In the genomic region with DNA sequence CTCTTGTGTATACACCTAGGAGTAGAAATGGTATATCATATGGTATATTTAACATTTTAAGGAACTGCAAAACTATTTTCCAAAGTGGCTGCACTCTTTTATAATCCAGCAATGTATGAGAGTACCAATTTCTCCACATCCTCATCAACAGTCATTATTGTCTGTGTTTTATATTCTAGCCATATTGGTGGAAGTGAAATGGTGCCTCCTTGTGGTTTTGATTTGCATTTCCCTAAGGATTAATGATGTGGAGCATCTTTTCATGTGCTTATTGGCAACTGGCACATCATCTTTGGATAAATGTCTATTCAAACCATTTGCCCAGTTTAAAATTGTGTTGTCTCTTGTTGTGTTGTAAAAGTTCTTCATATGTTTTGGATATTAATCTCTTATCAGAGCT, we compare ENCODE assay signal across 9 cellular contexts. TPM values are rescaled to one million over a fixed set of nuclear protein-coding genes. Genes with fewer than 3 reads are reported as not detected.
A peak's percentile ranks its signal among the peaks of the same experiment; 100 is the strongest.
DNase-seq lines count a peak whose midpoint lies in the region; ATAC-seq and TF ChIP-seq lines count a peak whose summit lies in the region.
"Had no signal": no experiment of that assay in that cellular context is flagged by ENCODE, and none has a peak within 500 bp of the region (broad histone marks: within the 10 kb centered on the region; RNA-seq: fewer than 3 reads in every experiment).

No MANE protein-coding gene starts in this region.

- no peaks in the 10 kb centered on the region for H3K4me1 Mint-ChIP-seq in neural progenitor cell
- H3K4me1 Mint-ChIP-seq in activated CD4-positive, alpha-beta T cell treated with anti-CD3 and anti-CD28 coated beads, Interleukin-2, amount 10 ng/mL, durations not matched to agents 7 days and 5 days: no peaks in the 10 kb centered on the region

- ATAC-seq in GM18511 (IDR thresholded peaks at IDR 0.05; ENCODE audit: unreplicated experiment) (no peak), GM19324 (IDR thresholded peaks at IDR 0.05; ENCODE audit: low FRiP score, unreplicated experiment) (no peak)

- no peaks in the 10 kb centered on the region for H3K79me2 ChIP-seq in neural progenitor cell (ENCODE audit: low read depth)

- no peak overlapping the region for H3K4me3 ChIP-seq in esophagus muscularis mucosa
- no peak overlapping the region for H3K4me3 ChIP-seq in neural progenitor cell

- no peak overlapping the region for H3K4me2 ChIP-seq in neural progenitor cell

- no peak overlapping the region for H3K27ac Mint-ChIP-seq in neural progenitor cell
- H3K27ac Mint-ChIP-seq in activated CD4-positive, alpha-beta T cell treated with anti-CD3 and anti-CD28 coated beads, Interleukin-2, amount 10 ng/mL, durations not matched to agents 7 days and 5 days: no peak overlapping the region

- H3F3A ChIP-seq in neural progenitor cell (ENCODE audit: low read depth): no peaks in the 10 kb centered on the region

- H3K4me3 Mint-ChIP-seq in neural progenitor cell: no peak overlapping the region
- no peak overlapping the region for H3K4me3 Mint-ChIP-seq in activated CD4-positive, alpha-beta T cell treated with anti-CD3 and anti-CD28 coated beads, Interleukin-2, amount 10 ng/mL, durations not matched to agents 7 days and 5 days

- DNase-seq in DMS53 treated with DMSO at 0.1 percent for 48 hours (lab: John Stamatoyannopoulos, UW; ENCODE audit: unreplicated experiment) (peak; percentile 33), NCI-H526 treated with DMSO at 0.1 percent for 48 hours (lab: John Stamatoyannopoulos, UW) (peak; percentile 3), esophagus muscularis mucosa (ENCODE audit: extremely low spot score) (no peak), neural progenitor cell (ENCODE audit: low spot score) (peak; percentile 22), 8988T (no peak)
- DNase-seq in activated CD4-positive, alpha-beta T cell treated with anti-CD3 and anti-CD28 coated beads, Interleukin-2, amount 10 ng/mL, durations not matched to agents 7 days and 5 days: no peak
- DNase-seq: NCI-H446 had no signal

- peak in 2 of 3 experiments; percentile 14 to 34 for TF ChIP-seq CTCF in esophagus muscularis mucosa (IDR thresholded peaks at IDR 0.05)
- TF ChIP-seq CTCF in neural progenitor cell (IDR thresholded peaks at IDR 0.05): peak; percentile 54

- intact Hi-C loops in esophagus muscularis mucosa (cut with DNase I): no loop called here

- no peaks in the 10 kb centered on the region for H4K20me1 ChIP-seq in neural progenitor cell (ENCODE audit: low read depth)

- TF ChIP-seq POLR2A in esophagus muscularis mucosa (IDR thresholded peaks at IDR 0.05; ENCODE audit: low read depth): no peak

- peaks cover 10% of the 10 kb centered on the region for H3K9me3 Mint-ChIP-seq in neural progenitor cell
- no peaks in the 10 kb centered on the region for H3K9me3 Mint-ChIP-seq in activated CD4-positive, alpha-beta T cell treated with anti-CD3 and anti-CD28 coated beads, Interleukin-2, amount 10 ng/mL, durations not matched to agents 7 days and 5 days

- H3K36me3 ChIP-seq in esophagus muscularis mucosa (no peaks in the 10 kb centered on the region), neural progenitor cell (no peaks in the 10 kb centered on the region)

- H3K27ac ChIP-seq in esophagus muscularis mucosa (replicated peaks in 1 of 4) (no peak overlapping the region), neural progenitor cell (no peak overlapping the region)

- H3K27me3 ChIP-seq in esophagus muscularis mucosa (no peaks in the 10 kb centered on the region), neural progenitor cell (no peaks in the 10 kb centered on the region)

- no peak for TF ChIP-seq EP300 in esophagus muscularis mucosa (IDR thresholded peaks at IDR 0.05)

- H3K4me1 ChIP-seq in esophagus muscularis mucosa (no peaks in the 10 kb centered on the region), neural progenitor cell (no peaks in the 10 kb centered on the region)

- no peak overlapping the region for H3K9ac ChIP-seq in neural progenitor cell

- no peak overlapping the region for H2AFZ ChIP-seq in neural progenitor cell (replicated peaks)

- CTCF ChIA-PET in activated CD4-positive, alpha-beta T cell treated with anti-CD3 and anti-CD28 coated beads, Interleukin-2, amount 10 ng/mL, durations not matched to agents 7 days and 5 days (lab: Charles Lee): no interaction called here

- H3K9me3 ChIP-seq in esophagus muscularis mucosa (no peaks in the 10 kb centered on the region), neural progenitor cell (ENCODE audit: low read depth) (no peaks in the 10 kb centered on the region)

- POLR2A ChIA-PET in activated CD4-positive, alpha-beta T cell treated with anti-CD3 and anti-CD28 coated beads, Interleukin-2, amount 10 ng/mL, durations not matched to agents 7 days and 5 days (lab: Charles Lee): no interaction called here

- H3K36me3 Mint-ChIP-seq in neural progenitor cell: no peaks in the 10 kb centered on the region
- H3K36me3 Mint-ChIP-seq in activated CD4-positive, alpha-beta T cell treated with anti-CD3 and anti-CD28 coated beads, Interleukin-2, amount 10 ng/mL, durations not matched to agents 7 days and 5 days (ENCODE audit: low read depth): no peaks in the 10 kb centered on the region

- no peaks in the 10 kb centered on the region for H3K27me3 Mint-ChIP-seq in neural progenitor cell (ENCODE audit: insufficient read depth, low read depth)
- peaks cover 2% of the 10 kb centered on the region for H3K27me3 Mint-ChIP-seq in activated CD4-positive, alpha-beta T cell treated with anti-CD3 and anti-CD28 coated beads, Interleukin-2, amount 10 ng/mL, durations not matched to agents 7 days and 5 days

RNA-seq across cellular contexts. Expression of gene BMP15, which starts 9.6 kb away (rescaled TPM):
- total RNA-seq in esophagus muscularis mucosa (not detected), neural progenitor cell (ENCODE audit: low replicate concordance) (not detected in 2 replicates)
- total RNA-seq in activated CD4-positive, alpha-beta T cell treated with anti-CD3 and anti-CD28 coated beads, Interleukin-2, amount 10 ng/mL, durations not matched to agents 7 days and 5 days: not detected

Comparison
In these comparisons a context has a peak if more than half of its experiments do, and no peak if none do; other contexts are left out.
1. DNase-seq: peak in DMS53 treated with DMSO at 0.1 percent for 48 hours (single experiment), NCI-H526 treated with DMSO at 0.1 percent for 48 hours (single experiment) and neural progenitor cell (single experiment); none in esophagus muscularis mucosa (single experiment), 8988T (single experiment) and activated CD4-positive, alpha-beta T cell treated with anti-CD3 and anti-CD28 coated beads, Interleukin-2, amount 10 ng/mL, durations not matched to agents 7 days and 5 days (single experiment).